Comparison of ENCODE assay signal across 1 cellular context in genomic region chr10:101133489-101134298, GRCh38.
TF ChIP-seq lines count a peak whose summit lies in the region.

No MANE protein-coding gene starts in this region.

TF ChIP-seq in GM23338, 12 proteins besides CTCF, POLR2A, EP300 and RAD21 (continued from another document):
- TF ChIP-seq ZNF462 (CRISPR knock-in tag; IDR thresholded peaks at IDR 0.05) (no peak), ZNF331 (CRISPR knock-in tag; IDR thresholded peaks at IDR 0.05; ENCODE audit: low read depth) (no peak)
- TF ChIP-seq, protein P1, sequence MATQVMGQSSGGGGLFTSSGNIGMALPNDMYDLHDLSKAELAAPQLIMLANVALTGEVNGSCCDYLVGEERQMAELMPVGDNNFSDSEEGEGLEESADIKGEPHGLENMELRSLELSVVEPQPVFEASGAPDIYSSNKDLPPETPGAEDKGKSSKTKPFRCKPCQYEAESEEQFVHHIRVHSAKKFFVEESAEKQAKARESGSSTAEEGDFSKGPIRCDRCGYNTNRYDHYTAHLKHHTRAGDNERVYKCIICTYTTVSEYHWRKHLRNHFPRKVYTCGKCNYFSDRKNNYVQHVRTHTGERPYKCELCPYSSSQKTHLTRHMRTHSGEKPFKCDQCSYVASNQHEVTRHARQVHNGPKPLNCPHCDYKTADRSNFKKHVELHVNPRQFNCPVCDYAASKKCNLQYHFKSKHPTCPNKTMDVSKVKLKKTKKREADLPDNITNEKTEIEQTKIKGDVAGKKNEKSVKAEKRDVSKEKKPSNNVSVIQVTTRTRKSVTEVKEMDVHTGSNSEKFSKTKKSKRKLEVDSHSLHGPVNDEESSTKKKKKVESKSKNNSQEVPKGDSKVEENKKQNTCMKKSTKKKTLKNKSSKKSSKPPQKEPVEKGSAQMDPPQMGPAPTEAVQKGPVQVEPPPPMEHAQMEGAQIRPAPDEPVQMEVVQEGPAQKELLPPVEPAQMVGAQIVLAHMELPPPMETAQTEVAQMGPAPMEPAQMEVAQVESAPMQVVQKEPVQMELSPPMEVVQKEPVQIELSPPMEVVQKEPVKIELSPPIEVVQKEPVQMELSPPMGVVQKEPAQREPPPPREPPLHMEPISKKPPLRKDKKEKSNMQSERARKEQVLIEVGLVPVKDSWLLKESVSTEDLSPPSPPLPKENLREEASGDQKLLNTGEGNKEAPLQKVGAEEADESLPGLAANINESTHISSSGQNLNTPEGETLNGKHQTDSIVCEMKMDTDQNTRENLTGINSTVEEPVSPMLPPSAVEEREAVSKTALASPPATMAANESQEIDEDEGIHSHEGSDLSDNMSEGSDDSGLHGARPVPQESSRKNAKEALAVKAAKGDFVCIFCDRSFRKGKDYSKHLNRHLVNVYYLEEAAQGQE (IDR thresholded peaks at IDR 0.05; ENCODE audit: unreplicated experiment), result no peak
